In the genomic region with DNA sequence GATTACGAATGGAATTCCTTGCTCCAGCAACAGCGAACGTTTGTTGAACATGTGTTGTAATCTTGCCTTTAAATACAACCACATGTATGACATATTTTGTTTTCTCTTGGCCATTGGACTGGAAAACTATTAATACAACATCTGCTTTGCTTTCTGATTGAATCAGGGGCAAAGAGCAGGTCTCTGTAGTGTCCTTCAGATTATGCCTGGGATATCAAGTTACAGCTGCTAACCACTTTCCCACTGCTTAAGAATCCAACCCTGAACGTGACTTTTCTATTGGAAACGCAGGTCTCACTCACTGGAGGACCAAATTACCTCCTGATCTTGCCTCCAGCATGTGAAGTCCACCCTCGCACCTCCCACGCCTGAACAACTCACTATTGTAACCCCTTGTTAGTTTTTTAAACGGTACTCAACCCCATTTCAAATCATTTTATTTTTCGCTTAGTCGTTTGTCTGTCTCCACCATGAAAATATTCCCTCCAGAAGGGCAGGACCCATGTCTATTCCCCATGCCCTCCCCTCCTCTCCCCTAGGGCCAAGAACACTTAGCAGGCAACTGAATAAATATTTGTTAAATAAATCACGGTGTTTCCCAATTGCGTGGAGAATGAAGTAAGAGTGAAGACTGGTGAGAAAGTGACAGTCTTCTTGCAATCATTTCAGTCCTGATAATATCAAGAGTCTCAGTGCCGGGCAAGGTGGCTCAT, we compare ENCODE assay signal across 1 cellular context.
TF ChIP-seq lines count a peak whose summit lies in the region.

No MANE protein-coding gene starts in this region.

TF ChIP-seq in IMR-90, 13 proteins besides CTCF, POLR2A, EP300 and RAD21 (continued from another document):
- TF ChIP-seq CEBPB (IDR thresholded peaks at IDR 0.05; ENCODE audit: low read depth, low read length): peak; percentile 79
